Comparison of ENCODE assay signal across 18 cellular contexts in the genomic region with DNA sequence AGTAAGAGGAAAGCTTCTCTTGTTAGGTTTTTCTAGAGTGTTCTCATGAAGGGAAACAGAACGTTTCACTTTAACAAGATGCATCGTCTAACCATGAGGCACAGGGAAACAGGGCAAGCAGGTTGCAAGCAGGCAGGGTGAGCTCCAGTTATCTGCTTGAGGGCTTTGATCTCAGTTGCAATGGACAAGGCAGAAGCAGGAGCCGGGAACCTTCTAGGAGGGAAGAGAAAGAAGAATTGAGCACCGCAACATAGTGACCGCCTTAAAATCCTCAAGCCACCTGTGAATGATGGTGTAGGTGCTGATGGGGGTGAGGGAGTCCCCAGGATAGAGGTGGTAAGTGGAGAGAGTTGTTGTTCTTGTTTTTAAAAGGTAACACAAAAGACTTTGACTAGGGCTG. TPM values are rescaled to one million over a fixed set of nuclear protein-coding genes. Genes with fewer than 3 reads are reported as not detected.
DNase-seq lines count a peak whose midpoint lies in the region; ATAC-seq, FAIRE-seq and TF ChIP-seq lines count a peak whose summit lies in the region.
"Had no signal": no experiment of that assay in that cellular context is flagged by ENCODE, and none has a peak within 500 bp of the region (broad histone marks: within the 10 kb centered on the region; RNA-seq: fewer than 3 reads in every experiment).

No MANE protein-coding gene starts in this region.

- H3K36me3 Mint-ChIP-seq in HFFc6 (ENCODE audit: low read depth) (no peaks in the 10 kb centered on the region), neural progenitor cell (no peaks in the 10 kb centered on the region)
- H3K36me3 Mint-ChIP-seq: CD4-positive, alpha-beta memory T cell had no signal

- H4K20me1 ChIP-seq in H1 (replicated peaks in 1 of 2; ENCODE audit: control insufficient read depth in 1 of 2, insufficient read depth in 2 of 2, low read length in 2 of 2) (no peaks in the 10 kb centered on the region), neural progenitor cell (ENCODE audit: low read depth) (no peaks in the 10 kb centered on the region)
- H4K20me1 ChIP-seq: BLaER1 treated with 17β-estradiol and CSF1 and Interleukin-3, amounts not matched to agents 10 nM and 100 nM had no signal

- H2AK5ac ChIP-seq in H1 (ENCODE audit: low read depth, low read length): no peak overlapping the region

- DNase-seq in HFFc6: no peak
- DNase-seq in H1 (ENCODE audit: low read depth in 1 of 2, low spot score in 2 of 2): no peak
- no peak for DNase-seq in neural progenitor cell (ENCODE audit: low spot score)
- no peak for DNase-seq in NCI-H2171 (lab: John Stamatoyannopoulos, UW)
- DNase-seq in activated CD4-positive, CD25-positive, alpha-beta regulatory T cell treated with anti-CD3 and anti-CD28 coated beads, Interleukin-2, amount 50 U/mL, for 72 hours: no peak
- DNase-seq in iPS-NIHi11 (ENCODE audit: low spot score): no peak
- DNase-seq: CD4-positive, alpha-beta memory T cell; DND-41; H7; KG1; NCI-H1105; NCI-H2081; NCI-H2171 treated with DMSO at 0.1 percent for 48 hours; NCI-H524 treated with DMSO at 0.1 percent for 48 hours; Peyer's patch had no signal

- no peak overlapping the region for H2BK20ac ChIP-seq in H1 (ENCODE audit: low read length)

- no peaks in the 10 kb centered on the region for H3K4me1 ChIP-seq in H1 (replicated peaks in 1 of 4; ENCODE audit: control insufficient read depth in 3 of 4, insufficient read depth in 4 of 4, low read length in 3 of 4)
- peaks cover 9% of the 10 kb centered on the region for H3K4me1 ChIP-seq in neural progenitor cell
- H3K4me1 ChIP-seq: Peyer's patch had no signal

- no peak overlapping the region for H3K56ac ChIP-seq in H1 (replicated peaks; ENCODE audit: insufficient read length, low read depth, low read length)

- FAIRE-seq in H1 (lab: Jason Lieb, UNC): no peak

- H3K14ac ChIP-seq in H1 (ENCODE audit: insufficient read length): no peak overlapping the region

- H4K8ac ChIP-seq in H1 (ENCODE audit: extremely low read depth, insufficient read depth, low read length): no peak overlapping the region

- no peak overlapping the region for H2BK15ac ChIP-seq in H1 (ENCODE audit: low read length)

- H3K4me3 Mint-ChIP-seq in HFFc6: no peak overlapping the region
- no peak overlapping the region for H3K4me3 Mint-ChIP-seq in neural progenitor cell
- H3K4me3 Mint-ChIP-seq: CD4-positive, alpha-beta memory T cell had no signal

- H3K4me1 Mint-ChIP-seq in HFFc6 (ENCODE audit: low read depth) (peaks cover 89% of the 10 kb centered on the region), neural progenitor cell (peaks cover 24% of the 10 kb centered on the region)

- no peak overlapping the region for H3K27ac ChIP-seq in H1 (ENCODE audit: low read depth, low read length)
- no peak overlapping the region for H3K27ac ChIP-seq in neural progenitor cell
- H3K27ac ChIP-seq: BLaER1 treated with 17β-estradiol and CSF1 and Interleukin-3, amounts not matched to agents 10 nM and 100 nM; Peyer's patch had no signal

- CTCF ChIA-PET in H1 (lab: Charles Lee; ENCODE audit: partially characterized antibody): interaction anchor here (0.6 to 2.1 kb wide), 3 partner anchors 10 to 816 kb away, joined by 3 to 5 read pairs (median 4); no protein-coding TSS in a partner anchor

- H3K9me3 Mint-ChIP-seq in HFFc6: no peaks in the 10 kb centered on the region
- no peaks in the 10 kb centered on the region for H3K9me3 Mint-ChIP-seq in neural progenitor cell
- H3K9me3 Mint-ChIP-seq: CD4-positive, alpha-beta memory T cell had no signal

- H3K4me3 ChIP-seq in H1 (ENCODE audit: extremely low read depth in 1 of 4, insufficient read depth in 2 of 4, low read depth in 3 of 4, low read length in 4 of 4) (no peak overlapping the region), neural progenitor cell (no peak overlapping the region)
- H3K4me3 ChIP-seq: BLaER1 treated with 17β-estradiol and CSF1 and Interleukin-3, amounts not matched to agents 10 nM and 100 nM; Peyer's patch had no signal

- peaks cover 6% of the 10 kb centered on the region for H3F3A ChIP-seq in neural progenitor cell (ENCODE audit: low read depth)

- no peak for TF ChIP-seq EP300 in H1 (IDR thresholded peaks at IDR 0.05; ENCODE audit: borderline replicate concordance in 1 of 2, low read depth in 2 of 2, low read length in 2 of 2)

- no peak overlapping the region for H3K4me2 ChIP-seq in H1 (ENCODE audit: insufficient read depth in 1 of 2, low read depth in 2 of 2, low read length in 2 of 2)
- H3K4me2 ChIP-seq in neural progenitor cell: no peak overlapping the region
- H3K4me2 ChIP-seq: BLaER1 treated with 17β-estradiol and CSF1 and Interleukin-3, amounts not matched to agents 10 nM and 100 nM had no signal

- H3K79me2 ChIP-seq in H1 (ENCODE audit: control insufficient read depth in 1 of 2, insufficient read depth in 2 of 2, low read length in 2 of 2) (no peaks in the 10 kb centered on the region), neural progenitor cell (ENCODE audit: low read depth) (no peaks in the 10 kb centered on the region)

- no peaks in the 10 kb centered on the region for H3K9me3 ChIP-seq in H1 (ENCODE audit: insufficient read depth in 2 of 2, low read depth in 1 of 2, low read length in 1 of 2)
- no peaks in the 10 kb centered on the region for H3K9me3 ChIP-seq in neural progenitor cell (ENCODE audit: low read depth)
- H3K9me3 ChIP-seq: BLaER1 treated with 17β-estradiol and CSF1 and Interleukin-3, amounts not matched to agents 10 nM and 100 nM; Caco-2; Peyer's patch had no signal

- H3K27me3 Mint-ChIP-seq in HFFc6 (ENCODE audit: insufficient read depth): peaks cover 1% of the 10 kb centered on the region
- peaks cover 9% of the 10 kb centered on the region for H3K27me3 Mint-ChIP-seq in neural progenitor cell (ENCODE audit: insufficient read depth, low read depth)

- H3K9ac ChIP-seq in H1 (replicated peaks in 1 of 4; ENCODE audit: extremely low read depth in 1 of 4, low read depth in 3 of 4, low read length in 3 of 4) (no peak overlapping the region), neural progenitor cell (no peak overlapping the region)
- H3K9ac ChIP-seq: BLaER1 treated with 17β-estradiol and CSF1 and Interleukin-3, amounts not matched to agents 10 nM and 100 nM had no signal

- peak overlapping the region; percentile 24; the same call in 1 of the 2 replicates for H2AFZ ChIP-seq in H1 (ENCODE audit: low read length)
- H2AFZ ChIP-seq in neural progenitor cell (replicated peaks): peak overlapping the region; percentile 88

- no peak overlapping the region for H3K18ac ChIP-seq in H1 (ENCODE audit: extremely low read depth, low read length)

- H4K5ac ChIP-seq in H1 (ENCODE audit: insufficient read length, low read depth, low read length): no peak overlapping the region

- H2BK12ac ChIP-seq in H1 (ENCODE audit: low read depth, low read length): no peak overlapping the region

- POLR2A ChIA-PET in H1 (lab: Charles Lee; ENCODE audit: partially characterized antibody): interaction anchor here (1.9 kb wide), 1 partner anchor 23 kb away, joined by 3 read pairs; no protein-coding TSS in a partner anchor

- H3K27ac Mint-ChIP-seq in HFFc6: peak overlapping the region; percentile 99; the same call in 1 of the 2 replicates
- no peak overlapping the region for H3K27ac Mint-ChIP-seq in neural progenitor cell
- H3K27ac Mint-ChIP-seq: CD4-positive, alpha-beta memory T cell had no signal

- TF ChIP-seq POLR2A in H1 (IDR thresholded peaks at IDR 0.05; ENCODE audit: control extremely low read depth in 1 of 2, low read depth in 2 of 2, low read length in 2 of 2): no peak

- WGBS in H1 (ENCODE audit: extremely low coverage in 1 of 2, insufficient coverage in 1 of 2, insufficient read length in 1 of 2, insufficient replicate concordance in 2 of 2, low coverage in 1 of 2, low lambda C conversion rate in 2 of 2, missing lambda C conversion rate in 1 of 2), 2 experiments: 87% methylated on average over 5 of the region's 5 CpGs; no CpG with 5 or more reads in 1 of the 2 experiments

- ATAC-seq in HG02840 (IDR thresholded peaks at IDR 0.05; ENCODE audit: low FRiP score, unreplicated experiment): no peak

- no peak for TF ChIP-seq CTCF in HFFc6 (IDR thresholded peaks at IDR 0.05)
- TF ChIP-seq CTCF in H1 (IDR thresholded peaks at IDR 0.05; ENCODE audit: control extremely low read depth in 1 of 3, insufficient read depth in 1 of 3, low read depth in 1 of 3, low read length in 3 of 3): no peak
- TF ChIP-seq CTCF in neural progenitor cell (IDR thresholded peaks at IDR 0.05): no peak

- no peak for TF ChIP-seq RAD21 in H1 (IDR thresholded peaks at IDR 0.05 in 1 of 2, conservative IDR thresholded peaks at IDR 0.05 in 1 of 2; ENCODE audit: low read depth in 2 of 2, low read length in 2 of 2)

- no peak overlapping the region for H2BK5ac ChIP-seq in H1 (ENCODE audit: low read depth, low read length)

- no peak overlapping the region for H3K4ac ChIP-seq in H1 (replicated peaks; ENCODE audit: insufficient read length, low read depth, low read length)

- no peak overlapping the region for H2BK120ac ChIP-seq in H1 (replicated peaks; ENCODE audit: low read depth, low read length)

- peaks cover 0 to 3% (median 1%) of the 10 kb centered on the region in 4 experiments; a peak in 3 of 7 replicates for H3K27me3 ChIP-seq in H1 (replicated peaks in 1 of 4; ENCODE audit: control insufficient read depth in 3 of 4, extremely low read depth in 1 of 4, insufficient read depth in 3 of 4, low read length in 3 of 4)
- H3K27me3 ChIP-seq in neural progenitor cell: no peaks in the 10 kb centered on the region
- H3K27me3 ChIP-seq: BLaER1 treated with 17β-estradiol and CSF1 and Interleukin-3, amounts not matched to agents 10 nM and 100 nM; Peyer's patch had no signal

- no peak overlapping the region for H4K91ac ChIP-seq in H1 (replicated peaks; ENCODE audit: insufficient read length, low read length)

- H3K36me3 ChIP-seq in H1 (ENCODE audit: control insufficient read depth in 2 of 4, insufficient read depth in 4 of 4, low read length in 3 of 4) (no peaks in the 10 kb centered on the region), neural progenitor cell (no peaks in the 10 kb centered on the region)
- H3K36me3 ChIP-seq: BLaER1 treated with 17β-estradiol and CSF1 and Interleukin-3, amounts not matched to agents 10 nM and 100 nM; Peyer's patch had no signal

- H3K23ac ChIP-seq in H1 (ENCODE audit: insufficient read length): no peak overlapping the region

- H3K23me2 ChIP-seq in H1 (ENCODE audit: low read depth, low read length): no peaks in the 10 kb centered on the region

- no peaks in the 10 kb centered on the region for H3K79me1 ChIP-seq in H1 (ENCODE audit: low read depth, low read length)

RNA-seq across cellular contexts. Expression of a gene that starts 22.9 kb away (rescaled TPM):
- 10 to 100 TPM in 5 of 6 experiments, 1 to 10 TPM in 1; 9.7 to 13.5 (median 11.7) TPM for total RNA-seq in HFFc6 (2021; fragmentation: NEBNext Ultra II Directional; extraction: Animal tissue kit (Norgen Biotek cat#: 25700))
- 11.4 and 12.4 TPM in 2 replicates for total RNA-seq in H1 (2021; fragmentation: NEBNext Ultra II Directional; extraction: Animal tissue kit (Norgen Biotek cat#: 25700))
- polyA plus RNA-seq in H1 (2011; rRNA removed): 6.7 and 7.9 TPM in 2 replicates
- 6.9 TPM for polyA plus RNA-seq in H1 (2011; cell fraction: cytosol; rRNA removed)
- polyA plus RNA-seq in H1 (2011; cell fraction: nucleus; rRNA removed): 13.6 TPM
- polyA plus RNA-seq in H1 (2012, experiment 1 of 2): 6.3 to 8.9 TPM (median 7.9 TPM) in 4 replicates
- 0.88 TPM for polyA plus RNA-seq in H1 (2012, experiment 2 of 2)
- polyA plus RNA-seq in H1 (2013, experiment 1 of 2): 7.7 TPM
- polyA plus RNA-seq in H1 (2013, experiment 2 of 2): 7.1 TPM
- polyA minus RNA-seq in H1 (2011; rRNA and poly(A)+ RNA removed): 28.0 and 30.8 TPM in 2 replicates
- polyA minus RNA-seq in H1 (2011; cell fraction: cytosol; rRNA and poly(A)+ RNA removed): 11.1 TPM
- polyA minus RNA-seq in H1 (2011; cell fraction: nucleus; rRNA and poly(A)+ RNA removed): 17.0 TPM
- total RNA-seq in neural progenitor cell (ENCODE audit: low replicate concordance): 25.3 and 32.2 TPM in 2 replicates
